Comparison of ENCODE assay signal across 1 cellular context in genomic region chr6:136178749-136179148, GRCh38.
TF ChIP-seq lines count a peak whose summit lies in the region.

No MANE protein-coding gene starts in this region.

TF ChIP-seq in SK-N-SH treated with all-trans-retinoic acid at 6 μM for 48 hours, 23 proteins besides CTCF, POLR2A, EP300 and RAD21 (continued from another document):
- TF ChIP-seq CSRNP3 (CRISPR knock-in tag; IDR thresholded peaks at IDR 0.05), result no peak
TF ChIP-seq in SK-N-SH treated with all-trans-retinoic acid at 6 μM for 48 hours: peak in this region for 0.
